Comparison of ENCODE assay signal across 1 cellular context in genomic region chr2:206647985-206648384, GRCh38.
TF ChIP-seq lines count a peak whose summit lies in the region.

No MANE protein-coding gene starts in this region.

TF ChIP-seq in K562, 482 proteins besides CTCF, POLR2A, EP300 and RAD21 (continued from another document):
- TF ChIP-seq ZBTB12 (CRISPR knock-in tag; IDR thresholded peaks at IDR 0.05) (no peak), ATF4 (CRISPR knock-in tag; IDR thresholded peaks at IDR 0.05) (peak; percentile 68), TRIM24 (IDR thresholded peaks at IDR 0.05) (peak; percentile 68 to 77; a peak in 2 of 4 replicates), CEBPG (CRISPR knock-in tag; IDR thresholded peaks at IDR 0.05) (no peak), CEBPG (tag; conservative IDR thresholded peaks at IDR 0.05 in 1 of 2, IDR thresholded peaks at IDR 0.05 in 1 of 2) (peak; percentile 62 to 90), KLF1 (tag; IDR thresholded peaks at IDR 0.05) (no peak)
